11 cellular contexts compared by ENCODE assay signal in genomic region chr2:73089270-73090030, GRCh38. TPM values are rescaled to one million over a fixed set of nuclear protein-coding genes. Genes with fewer than 3 reads are reported as not detected.
DNase-seq lines count a peak whose midpoint lies in the region; ATAC-seq and TF ChIP-seq lines count a peak whose summit lies in the region.
"Had no signal": no experiment of that assay in that cellular context is flagged by ENCODE, and none has a peak within 500 bp of the region (broad histone marks: within the 10 kb centered on the region; RNA-seq: fewer than 3 reads in every experiment).

No MANE protein-coding gene starts in this region.

- H3K4me3 Mint-ChIP-seq in progenitor cell of endocrine pancreas (ENCODE audit: low read depth), result no peak overlapping the region
- H3K4me3 Mint-ChIP-seq: activated CD8-positive, alpha-beta T cell treated with anti-CD3 and anti-CD28 coated beads, Interleukin-2, amount 10 ng/mL, durations not matched to agents 7 days and 5 days had no signal

- no peak for TF ChIP-seq CTCF in foreskin keratinocyte (conservative IDR thresholded peaks at IDR 0.05)
- no peak for TF ChIP-seq CTCF in progenitor cell of endocrine pancreas (IDR thresholded peaks at IDR 0.05; ENCODE audit: unreplicated experiment)

- peaks cover 6% of the 10 kb centered on the region for H3K4me1 ChIP-seq in foreskin keratinocyte

- H3K36me3 Mint-ChIP-seq in progenitor cell of endocrine pancreas (ENCODE audit: insufficient read depth), result peaks cover 2% of the 10 kb centered on the region

- H3K27me3 Mint-ChIP-seq in progenitor cell of endocrine pancreas, result no peaks in the 10 kb centered on the region

- peak overlapping the region; percentile 61 for H3K27ac ChIP-seq in foreskin keratinocyte

- ATAC-seq in foreskin keratinocyte, result peak; percentile 97
- no peak for ATAC-seq in HG03280 (IDR thresholded peaks at IDR 0.05; ENCODE audit: unreplicated experiment)
- ATAC-seq: activated CD8-positive, alpha-beta T cell treated with anti-CD3 and anti-CD28 coated beads, Interleukin-2, amount 10 ng/mL, durations not matched to agents 7 days and 5 days had no signal

- in situ Hi-C loops in Caki2 (cut with HindIII; ENCODE audit: low pct_unique_long_range_greater_than_20kb, low sequenced_read_pairs), result no loop called here

- H3K9me3 Mint-ChIP-seq in progenitor cell of endocrine pancreas (ENCODE audit: low read depth), result no peaks in the 10 kb centered on the region

- peaks cover 26% of the 10 kb centered on the region for H3K4me1 Mint-ChIP-seq in progenitor cell of endocrine pancreas (ENCODE audit: low read depth)

- DNase-seq in Caki2 (ENCODE audit: low read depth), result peak; percentile 79
- DNase-seq in SW480 (ENCODE audit: low spot score), result peak; percentile 96
- peak; percentile 98 to 99 for DNase-seq in foreskin keratinocyte
- no peak for DNase-seq in progenitor cell of endocrine pancreas (ENCODE audit: low spot score, unreplicated experiment)
- DNase-seq in CD1c-positive myeloid dendritic cell (ENCODE audit: extremely low spot score), result no peak
- DNase-seq in activated CD4-positive, CD25-positive, alpha-beta regulatory T cell (lab: John Stamatoyannopoulos, UW), result no peak
- no peak for DNase-seq in SHP77 (lab: John Stamatoyannopoulos, UW)
- DNase-seq: activated CD8-positive, alpha-beta T cell treated with anti-CD3 and anti-CD28 coated beads, Interleukin-2, amount 10 ng/mL, durations not matched to agents 7 days and 5 days; foreskin melanocyte; GF-D8 had no signal

- peak overlapping the region; percentile 84 for H3K27ac Mint-ChIP-seq in progenitor cell of endocrine pancreas
- H3K27ac Mint-ChIP-seq: activated CD8-positive, alpha-beta T cell treated with anti-CD3 and anti-CD28 coated beads, Interleukin-2, amount 10 ng/mL, durations not matched to agents 7 days and 5 days had no signal

- H3K27me3 ChIP-seq in foreskin keratinocyte, result no peaks in the 10 kb centered on the region

RNA-seq across cellular contexts. Expression of gene SFXN5, which starts 17.9 kb away (rescaled TPM):
- 8.6 and 13.8 TPM in 2 replicates for total RNA-seq in Caki2 (2014; rRNA removed; shearing (Covaris generic); ENCODE audit: low replicate concordance)
- total RNA-seq in foreskin keratinocyte (7.3 and 9.7 TPM in 2 replicates), progenitor cell of endocrine pancreas (33.1 and 36.0 TPM in 2 replicates)
- 4.5 and 6.6 TPM in 2 replicates for polyA plus RNA-seq in foreskin keratinocyte

RNA-seq across cellular contexts. Expression of gene RAB11FIP5, which starts 23.3 kb away (rescaled TPM):
- 31.2 and 42.6 TPM in 2 replicates for total RNA-seq in Caki2 (2014; rRNA removed; shearing (Covaris generic); ENCODE audit: low replicate concordance)
- total RNA-seq in foreskin keratinocyte, result 32.5 and 39.2 TPM in 2 replicates
- polyA plus RNA-seq in foreskin keratinocyte, result 27.5 and 31.2 TPM in 2 replicates
- total RNA-seq in progenitor cell of endocrine pancreas, result 22.0 and 23.5 TPM in 2 replicates

Comparison
In these comparisons a context has a peak if more than half of its experiments do, and no peak if none do; other contexts are left out.
1. DNase-seq: peak in Caki2 (single experiment), SW480 (single experiment) and foreskin keratinocyte (2 of 2); none in progenitor cell of endocrine pancreas (single experiment), CD1c-positive myeloid dendritic cell (single experiment), activated CD4-positive, CD25-positive, alpha-beta regulatory T cell (0 of 4) and SHP77 (0 of 2).